In the genomic region with DNA sequence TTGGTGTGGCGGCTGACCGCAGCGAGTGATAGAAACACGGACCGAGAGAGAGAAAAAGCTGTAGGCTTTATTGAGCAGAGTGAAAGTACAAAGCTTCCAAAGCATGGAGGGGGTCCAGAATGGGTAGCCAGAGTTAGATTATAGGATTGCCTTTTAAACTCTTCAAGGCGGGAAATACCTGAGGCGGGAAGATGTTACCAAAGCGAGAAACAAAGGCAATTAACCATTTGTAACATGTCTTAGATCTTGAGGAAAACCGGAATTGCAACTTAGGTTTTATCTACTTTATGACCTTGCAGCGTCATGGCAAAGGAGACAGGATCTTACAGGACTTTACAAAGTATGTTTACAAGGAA, we compare ENCODE assay signal across 7 cellular contexts.
A peak's percentile ranks its signal among the peaks of the same experiment; 100 is the strongest.
DNase-seq lines count a peak whose midpoint lies in the region; ATAC-seq, FAIRE-seq and TF ChIP-seq lines count a peak whose summit lies in the region.
"Not testable (repeated sequence)": the region's sequence is repeated elsewhere in the genome, so short reads cannot be mapped to it uniquely, and the experiment has no call there.

No MANE protein-coding gene starts in this region.

- FAIRE-seq in astrocyte (lab: Jason Lieb, UNC): not testable (repeated sequence)

- H3K4me3 Mint-ChIP-seq in activated CD8-positive, alpha-beta T cell treated with anti-CD3 and anti-CD28 coated beads, Interleukin-2, amount 10 ng/mL, durations not matched to agents 7 days and 5 days: peak overlapping the region; percentile 84
- H3K4me3 Mint-ChIP-seq in astrocyte (ENCODE audit: unreplicated experiment): not testable (repeated sequence)
- peak overlapping the region; percentile 38 to 76 (median 64) for H3K4me3 Mint-ChIP-seq in naive thymus-derived CD4-positive, alpha-beta T cell

- peak overlapping the region; percentile 6 for H3K4me2 ChIP-seq in GM23248 (ENCODE audit: unreplicated experiment)
- peak overlapping the region; percentile 10; the same call in 1 of the 2 replicates for H3K4me2 ChIP-seq in OCI-LY7 (ENCODE audit: low read length)
- H3K4me2 ChIP-seq in astrocyte (ENCODE audit: low read length): not testable (repeated sequence)
- H3K4me2 ChIP-seq in smooth muscle cell: peak overlapping the region; percentile 60

- not testable (repeated sequence) for ATAC-seq in activated CD8-positive, alpha-beta T cell treated with anti-CD3 and anti-CD28 coated beads, Interleukin-2, amount 10 ng/mL, durations not matched to agents 7 days and 5 days; heart left ventricle; naive thymus-derived CD4-positive, alpha-beta T cell

- H3K9me3 Mint-ChIP-seq in activated CD8-positive, alpha-beta T cell treated with anti-CD3 and anti-CD28 coated beads, Interleukin-2, amount 10 ng/mL, durations not matched to agents 7 days and 5 days (ENCODE audit: insufficient read depth); astrocyte (ENCODE audit: unreplicated experiment); naive thymus-derived CD4-positive, alpha-beta T cell: not testable (repeated sequence)

- H3K9me3 ChIP-seq in GM23248 (ENCODE audit: low read depth); OCI-LY7 (ENCODE audit: low read length); astrocyte (ENCODE audit: insufficient read depth, low read depth, low read length); heart left ventricle; naive thymus-derived CD4-positive, alpha-beta T cell (ENCODE audit: control insufficient read depth in 2 of 3, low read length in 3 of 3); smooth muscle cell (replicated peaks; ENCODE audit: low read depth): not testable (repeated sequence)

- H3K36me3 Mint-ChIP-seq in activated CD8-positive, alpha-beta T cell treated with anti-CD3 and anti-CD28 coated beads, Interleukin-2, amount 10 ng/mL, durations not matched to agents 7 days and 5 days (ENCODE audit: low read depth); astrocyte (ENCODE audit: low read depth, unreplicated experiment); naive thymus-derived CD4-positive, alpha-beta T cell: not testable (repeated sequence)

- not testable (repeated sequence) for H3K27me3 Mint-ChIP-seq in activated CD8-positive, alpha-beta T cell treated with anti-CD3 and anti-CD28 coated beads, Interleukin-2, amount 10 ng/mL, durations not matched to agents 7 days and 5 days (ENCODE audit: low read depth); astrocyte (ENCODE audit: low read depth, unreplicated experiment); naive thymus-derived CD4-positive, alpha-beta T cell

- in situ Hi-C loops in GM23248 (cut with MboI): loop anchor here (25.0 kb wide), 1 partner anchor 424 kb away; the partner anchor contains the start of genes EPDR1 and SFRP4

- H3K9ac ChIP-seq in GM23248; astrocyte (ENCODE audit: low read length); smooth muscle cell (ENCODE audit: low read depth): not testable (repeated sequence)

- 68 to 72% methylated on average over 10 of the region's 10 CpGs for WGBS in GM23248 (ENCODE audit: low coverage in 1 of 2, low lambda C conversion rate in 2 of 2, missing lambda C conversion rate in 2 of 2), 2 experiments
- WGBS in heart left ventricle, 4 donors: 83 to 88% (median 84%) methylated on average over 10 of the region's 10 CpGs
- WGBS in smooth muscle cell (ENCODE audit: low lambda C conversion rate): 46% methylated on average over 10 of the region's 10 CpGs

- not testable (repeated sequence) for H3F3A ChIP-seq in GM23248 (ENCODE audit: insufficient read depth); smooth muscle cell (ENCODE audit: low read depth)

- peak overlapping the region; percentile 83 for H3K27ac Mint-ChIP-seq in activated CD8-positive, alpha-beta T cell treated with anti-CD3 and anti-CD28 coated beads, Interleukin-2, amount 10 ng/mL, durations not matched to agents 7 days and 5 days
- not testable (repeated sequence) for H3K27ac Mint-ChIP-seq in astrocyte (ENCODE audit: unreplicated experiment)
- H3K27ac Mint-ChIP-seq in naive thymus-derived CD4-positive, alpha-beta T cell: peak overlapping the region in 8 of 9 donors; percentile 48 to 92 (median 80)

- not testable (repeated sequence) for H4K20me1 ChIP-seq in GM23248 (ENCODE audit: insufficient read depth); OCI-LY7 (ENCODE audit: insufficient read depth, low read length); astrocyte (ENCODE audit: insufficient read depth, low read length); smooth muscle cell (ENCODE audit: low read depth)

- not testable (repeated sequence) for TF ChIP-seq POLR2A in heart left ventricle (IDR thresholded peaks at IDR 0.05)

- not testable (repeated sequence) for H3K4me3 ChIP-seq in GM23248; OCI-LY7 (ENCODE audit: low read depth, low read length, poor library complexity, severe bottlenecking); astrocyte (ENCODE audit: insufficient read depth, low read depth, low read length); smooth muscle cell
- peak overlapping the region in 2 of 12 donors; percentile 7 to 48 for H3K4me3 ChIP-seq in heart left ventricle
- peak overlapping the region; percentile 42 for H3K4me3 ChIP-seq in naive thymus-derived CD4-positive, alpha-beta T cell (ENCODE audit: low read length)

- not testable (repeated sequence) for H3K79me2 ChIP-seq in GM23248 (ENCODE audit: insufficient read depth); OCI-LY7 (ENCODE audit: insufficient read depth, low read depth, low read length); astrocyte (ENCODE audit: insufficient read depth, low read length); smooth muscle cell (ENCODE audit: low read depth)

- H3K27ac ChIP-seq in GM23248; OCI-LY7 (ENCODE audit: low read depth, low read length, poor library complexity, severe bottlenecking); astrocyte (ENCODE audit: low read depth, low read length); smooth muscle cell (ENCODE audit: low read depth): not testable (repeated sequence)
- peak overlapping the region in 7 of 12 donors; percentile 6 to 90 (median 20) for H3K27ac ChIP-seq in heart left ventricle
- H3K27ac ChIP-seq in naive thymus-derived CD4-positive, alpha-beta T cell (ENCODE audit: low read depth, low read length): peak overlapping the region; percentile 52

- CTCF ChIA-PET in OCI-LY7 (lab: Charles Lee; ENCODE audit: unreplicated experiment): interaction anchor here (0.6 to 1.9 kb wide), 14 partner anchors 9 to 227 kb away, joined by 3 to 23 read pairs (median 4); no protein-coding TSS in a partner anchor
- CTCF ChIA-PET in activated CD8-positive, alpha-beta T cell treated with anti-CD3 and anti-CD28 coated beads, Interleukin-2, amount 10 ng/mL, durations not matched to agents 7 days and 5 days (lab: Charles Lee): interaction anchor here (0.8 to 6.0 kb wide), 42 partner anchors 9 to 1278 kb away, joined by 3 to 318 read pairs (median 5); no protein-coding TSS in a partner anchor
- CTCF ChIA-PET in naive thymus-derived CD4-positive, alpha-beta T cell (lab: Charles Lee): interaction anchor here (0.8 to 5.6 kb wide), 17 partner anchors 9 to 229 kb away, joined by 3 to 78 read pairs (median 6); no protein-coding TSS in a partner anchor

- H2AFZ ChIP-seq in GM23248: peak overlapping the region; percentile 82
- peak overlapping the region; percentile 68; the same call in 1 of the 2 replicates for H2AFZ ChIP-seq in OCI-LY7 (ENCODE audit: low read length)
- peak overlapping the region; percentile 70 for H2AFZ ChIP-seq in astrocyte (ENCODE audit: low read depth, low read length)
- peak overlapping the region; percentile 42 for H2AFZ ChIP-seq in smooth muscle cell (ENCODE audit: low read depth)

- intact Hi-C loops in OCI-LY7 (cut with micrococcal nuclease; ENCODE audit: unreplicated experiment): loop anchor here (5.0 kb wide), 1 partner anchor 229 kb away; no protein-coding TSS in a partner anchor
- intact Hi-C loops in heart left ventricle (cut with DNase I): not testable (repeated sequence)
- intact Hi-C loops in naive thymus-derived CD4-positive, alpha-beta T cell (cut with micrococcal nuclease): loop anchor here in 1 of 2 donors (5.0 kb wide), 1 partner anchor 159 kb away; the partner anchor contains the start of gene STARD3NL

- not testable (repeated sequence) for DNase-seq in GM23248; OCI-LY7 (ENCODE audit: low spot score); activated CD8-positive, alpha-beta T cell treated with anti-CD3 and anti-CD28 coated beads, Interleukin-2, amount 10 ng/mL, durations not matched to agents 7 days and 5 days; astrocyte (ENCODE audit: low read depth); heart left ventricle; naive thymus-derived CD4-positive, alpha-beta T cell; smooth muscle cell (lab: John Stamatoyannopoulos, UW; ENCODE audit: unreplicated experiment)

- H3K4me1 Mint-ChIP-seq in activated CD8-positive, alpha-beta T cell treated with anti-CD3 and anti-CD28 coated beads, Interleukin-2, amount 10 ng/mL, durations not matched to agents 7 days and 5 days (ENCODE audit: low read depth): peaks cover 58% of the 10 kb centered on the region
- not testable (repeated sequence) for H3K4me1 Mint-ChIP-seq in astrocyte (ENCODE audit: low read depth, unreplicated experiment)
- peaks cover 12 to 46% (median 36%) of the 10 kb centered on the region in 7 donors for H3K4me1 Mint-ChIP-seq in naive thymus-derived CD4-positive, alpha-beta T cell

- not testable (repeated sequence) for H3K9me2 ChIP-seq in GM23248 (ENCODE audit: insufficient read depth); OCI-LY7 (ENCODE audit: insufficient read depth, low read length)

- POLR2A ChIA-PET in OCI-LY7 (lab: Charles Lee): interaction anchor here (0.9 to 2.3 kb wide), 6 partner anchors 9 to 228 kb away, joined by 3 to 12 read pairs (median 4); no protein-coding TSS in a partner anchor
- POLR2A ChIA-PET in activated CD8-positive, alpha-beta T cell treated with anti-CD3 and anti-CD28 coated beads, Interleukin-2, amount 10 ng/mL, durations not matched to agents 7 days and 5 days (lab: Charles Lee): interaction anchor here (0.7 to 2.4 kb wide), 3 partner anchors 60 to 120 kb away, joined by 3 to 13 read pairs (median 5); no protein-coding TSS in a partner anchor
- POLR2A ChIA-PET in naive thymus-derived CD4-positive, alpha-beta T cell (lab: Charles Lee): interaction anchor here (1.0 to 1.9 kb wide), 3 partner anchors 8 to 108 kb away, joined by 3 to 7 read pairs (median 5); no protein-coding TSS in a partner anchor

- not testable (repeated sequence) for H3K4me1 ChIP-seq in GM23248 (ENCODE audit: insufficient read depth); astrocyte (ENCODE audit: insufficient read depth, low read length); smooth muscle cell (ENCODE audit: low read depth)
- H3K4me1 ChIP-seq in OCI-LY7 (ENCODE audit: insufficient read depth, low read length, poor library complexity, severe bottlenecking): peaks cover 32% of the 10 kb centered on the region
- peaks cover 0 to 34% (median 4%) of the 10 kb centered on the region in 12 donors for H3K4me1 ChIP-seq in heart left ventricle
- H3K4me1 ChIP-seq in naive thymus-derived CD4-positive, alpha-beta T cell (ENCODE audit: control insufficient read depth in 2 of 2, insufficient read depth in 2 of 2, low read length in 2 of 2): peaks cover 21% of the 10 kb centered on the region in 2 donors

- not testable (repeated sequence) for TF ChIP-seq CTCF in OCI-LY7 (conservative IDR thresholded peaks at IDR 0.05; ENCODE audit: low read length); astrocyte (IDR thresholded peaks at IDR 0.05; ENCODE audit: insufficient read depth, low read depth, low read length); heart left ventricle (IDR thresholded peaks at IDR 0.05); smooth muscle cell (IDR thresholded peaks at IDR 0.05; ENCODE audit: borderline replicate concordance, insufficient read depth, poor library complexity, severe bottlenecking)

- BruUV-seq in OCI-LY7 (replicated peaks; lab: Mats Ljungman, UMichigan): not testable (repeated sequence)

- H3K27me3 ChIP-seq in GM23248 (replicated peaks; ENCODE audit: insufficient read depth); astrocyte (ENCODE audit: insufficient read depth, low read length); heart left ventricle; naive thymus-derived CD4-positive, alpha-beta T cell (ENCODE audit: control insufficient read depth in 2 of 2, insufficient read depth in 2 of 2, low read length in 2 of 2); smooth muscle cell (ENCODE audit: low read depth): not testable (repeated sequence)

- not testable (repeated sequence) for H3K36me3 ChIP-seq in GM23248 (ENCODE audit: low read depth); OCI-LY7 (ENCODE audit: insufficient read depth, low read length); astrocyte (ENCODE audit: insufficient read depth, low read length); heart left ventricle; naive thymus-derived CD4-positive, alpha-beta T cell (ENCODE audit: control insufficient read depth in 2 of 3, insufficient read depth in 3 of 3, low read length in 3 of 3); smooth muscle cell (ENCODE audit: low read depth)
